ENCODE assay signal across 1 cellular context in the genomic region with DNA sequence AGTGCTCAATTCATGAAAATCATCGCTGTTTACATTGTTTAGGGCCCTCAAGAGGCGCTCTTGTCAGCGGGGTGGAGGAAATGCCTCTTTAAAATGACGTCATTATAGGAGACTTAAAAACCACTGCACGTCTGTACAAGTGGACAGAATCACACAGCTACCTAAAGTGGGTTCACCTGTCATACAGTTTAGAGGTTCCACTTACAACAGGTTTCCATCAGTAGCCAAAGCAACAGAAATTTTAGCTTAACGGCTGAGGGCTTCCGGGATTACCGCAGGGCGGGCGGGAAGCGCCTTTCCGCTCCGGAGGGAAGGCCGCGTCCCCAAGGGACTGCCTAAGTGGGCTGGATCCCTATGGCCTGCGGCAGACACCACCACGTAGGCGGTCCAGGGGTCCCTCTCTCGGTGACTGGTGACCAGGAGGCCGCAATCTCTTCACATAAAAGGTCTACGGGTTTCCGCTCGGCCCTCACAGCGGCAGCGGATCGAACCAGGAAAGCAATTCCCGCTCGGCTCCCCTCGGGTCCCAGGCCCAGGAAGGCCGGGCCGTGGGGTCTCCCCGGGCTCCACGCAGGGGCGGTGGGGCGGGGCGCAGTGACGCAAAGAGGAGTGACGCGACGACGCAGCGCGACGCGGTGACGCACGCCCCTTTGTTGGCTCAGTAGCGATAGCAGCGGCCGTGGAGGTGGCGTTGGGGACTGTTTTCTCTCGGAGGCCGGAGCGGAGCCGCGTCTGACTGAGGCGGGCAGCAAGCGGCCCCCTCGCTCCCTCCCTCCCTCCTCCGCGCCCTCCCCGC.
A peak's percentile ranks its signal among the peaks of the same experiment; 100 is the strongest.
TF ChIP-seq lines count a peak whose summit lies in the region.

A gene with protein sequence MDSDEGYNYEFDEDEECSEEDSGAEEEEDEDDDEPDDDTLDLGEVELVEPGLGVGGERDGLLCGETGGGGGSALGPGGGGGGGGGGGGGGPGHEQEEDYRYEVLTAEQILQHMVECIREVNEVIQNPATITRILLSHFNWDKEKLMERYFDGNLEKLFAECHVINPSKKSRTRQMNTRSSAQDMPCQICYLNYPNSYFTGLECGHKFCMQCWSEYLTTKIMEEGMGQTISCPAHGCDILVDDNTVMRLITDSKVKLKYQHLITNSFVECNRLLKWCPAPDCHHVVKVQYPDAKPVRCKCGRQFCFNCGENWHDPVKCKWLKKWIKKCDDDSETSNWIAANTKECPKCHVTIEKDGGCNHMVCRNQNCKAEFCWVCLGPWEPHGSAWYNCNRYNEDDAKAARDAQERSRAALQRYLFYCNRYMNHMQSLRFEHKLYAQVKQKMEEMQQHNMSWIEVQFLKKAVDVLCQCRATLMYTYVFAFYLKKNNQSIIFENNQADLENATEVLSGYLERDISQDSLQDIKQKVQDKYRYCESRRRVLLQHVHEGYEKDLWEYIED (plus strand): TSS at position 661 of the 796 bp plus-strand sequence. CDS start 310 bp downstream, outside the sequence.

TF ChIP-seq in HepG2, 621 proteins besides CTCF, POLR2A, EP300 and RAD21 (continued from another document and continues in another):
- TF ChIP-seq CREB3 (CRISPR knock-in tag; IDR thresholded peaks at IDR 0.05) (0 out of 2 replicates have a peak, but pooled peaks have one; percentile 87), ZEB1 (IDR thresholded peaks at IDR 0.05; ENCODE audit: insufficient replicate concordance, low read depth) (no peak), DDIT3 (CRISPR knock-in tag; IDR thresholded peaks at IDR 0.05) (no peak), ELF1 (CRISPR knock-in tag; IDR thresholded peaks at IDR 0.05) (peak; percentile 86), ATF7 (IDR thresholded peaks at IDR 0.05) (peak; percentile 100), ATF7 (CRISPR knock-in tag; IDR thresholded peaks at IDR 0.05) (peak; percentile 94), KDM6A (CRISPR knock-in tag; IDR thresholded peaks at IDR 0.05; ENCODE audit: low read depth) (no peak), ZNF44 (CRISPR knock-in tag; IDR thresholded peaks at IDR 0.05) (peak; percentile 88; the same call in 1 of the 2 replicates), REL (CRISPR knock-in tag; conservative IDR thresholded peaks at IDR 0.05) (peak; percentile 66; the same call in 1 of the 2 replicates), ZNF570 (CRISPR knock-in tag; IDR thresholded peaks at IDR 0.05; ENCODE audit: borderline replicate concordance) (no peak), NR2C2 (CRISPR knock-in tag; IDR thresholded peaks at IDR 0.05; ENCODE audit: borderline replicate concordance) (no peak), MIER3 (CRISPR knock-in tag; IDR thresholded peaks at IDR 0.05; ENCODE audit: borderline replicate concordance) (peak; percentile 79; the same call in 1 of the 2 replicates), TBP (CRISPR knock-in tag; IDR thresholded peaks at IDR 0.05) (0 out of 2 replicates have a peak, but pooled peaks have one; percentile 15), ZNF484 (CRISPR knock-in tag; IDR thresholded peaks at IDR 0.05; ENCODE audit: borderline replicate concordance, low read depth) (no peak), CHCHD3 (CRISPR knock-in tag; IDR thresholded peaks at IDR 0.05) (peak; percentile 53; the same call in 1 of the 2 replicates), ELF3 (CRISPR knock-in tag; IDR thresholded peaks at IDR 0.05) (peak; percentile 82), ZNF33B (CRISPR knock-in tag; IDR thresholded peaks at IDR 0.05) (peak; percentile 94; the same call in 1 of the 2 replicates), MAF1 (CRISPR knock-in tag; IDR thresholded peaks at IDR 0.05; ENCODE audit: borderline replicate concordance) (peak; percentile 55; the same call in 1 of the 2 replicates), ZNF768 (CRISPR knock-in tag; IDR thresholded peaks at IDR 0.05) (peak; percentile 48; the same call in 1 of the 2 replicates), RFX1 (IDR thresholded peaks at IDR 0.05) (peak; percentile 33), ZNF614 (CRISPR knock-in tag; IDR thresholded peaks at IDR 0.05; ENCODE audit: borderline replicate concordance) (peak; percentile 69), ZBTB21 (CRISPR knock-in tag; IDR thresholded peaks at IDR 0.05) (peak; percentile 86), ZNF576 (CRISPR knock-in tag; IDR thresholded peaks at IDR 0.05) (no peak), FOXM1 (CRISPR knock-in tag; IDR thresholded peaks at IDR 0.05) (no peak), NFE2L1 (CRISPR knock-in tag; IDR thresholded peaks at IDR 0.05; ENCODE audit: borderline replicate concordance) (peak; percentile 86; the same call in 1 of the 2 replicates), YEATS4 (CRISPR knock-in tag; IDR thresholded peaks at IDR 0.05; ENCODE audit: borderline replicate concordance) (peak; percentile 99), MLLT10 (CRISPR knock-in tag; IDR thresholded peaks at IDR 0.05) (no peak), AKAP8 (CRISPR knock-in tag; IDR thresholded peaks at IDR 0.05) (no peak), ZNF567 (CRISPR knock-in tag; IDR thresholded peaks at IDR 0.05; ENCODE audit: borderline replicate concordance) (peak; percentile 92; the same call in 1 of the 2 replicates), ZBTB3 (CRISPR knock-in tag; IDR thresholded peaks at IDR 0.05; ENCODE audit: borderline replicate concordance, low read depth) (no peak), TFDP2 (CRISPR knock-in tag; IDR thresholded peaks at IDR 0.05) (peak; percentile 86), PAWR (CRISPR knock-in tag; IDR thresholded peaks at IDR 0.05; ENCODE audit: borderline replicate concordance) (no peak), MAZ (IDR thresholded peaks at IDR 0.05; ENCODE audit: borderline replicate concordance, low read depth, low read length) (peak; percentile 74; the same call in 1 of the 2 replicates), MAZ (CRISPR knock-in tag; IDR thresholded peaks at IDR 0.05; ENCODE audit: low read depth) (peak; percentile 85), ZNF318 (CRISPR knock-in tag; IDR thresholded peaks at IDR 0.05) (no peak), KMT2B (CRISPR knock-in tag; IDR thresholded peaks at IDR 0.05) (peak; percentile 92), FIP1L1 (IDR thresholded peaks at IDR 0.05; ENCODE audit: borderline replicate concordance, insufficient read depth, low read depth, low read length) (no peak), MTF2 (CRISPR knock-in tag; IDR thresholded peaks at IDR 0.05; ENCODE audit: borderline replicate concordance) (0 out of 2 replicates have a peak, but pooled peaks have one; percentile 35), RFXANK (CRISPR knock-in tag; IDR thresholded peaks at IDR 0.05) (0 out of 2 replicates have a peak, but pooled peaks have one; percentile 71), PAX8 (CRISPR knock-in tag; IDR thresholded peaks at IDR 0.05; ENCODE audit: borderline replicate concordance) (no peak), NFRKB (IDR thresholded peaks at IDR 0.05) (no peak), ZUFSP (CRISPR knock-in tag; IDR thresholded peaks at IDR 0.05; ENCODE audit: borderline replicate concordance) (no peak), RXRB (CRISPR knock-in tag; IDR thresholded peaks at IDR 0.05; ENCODE audit: borderline replicate concordance) (peak; percentile 9; the same call in 1 of the 2 replicates)
- TF ChIP-seq, protein P1, sequence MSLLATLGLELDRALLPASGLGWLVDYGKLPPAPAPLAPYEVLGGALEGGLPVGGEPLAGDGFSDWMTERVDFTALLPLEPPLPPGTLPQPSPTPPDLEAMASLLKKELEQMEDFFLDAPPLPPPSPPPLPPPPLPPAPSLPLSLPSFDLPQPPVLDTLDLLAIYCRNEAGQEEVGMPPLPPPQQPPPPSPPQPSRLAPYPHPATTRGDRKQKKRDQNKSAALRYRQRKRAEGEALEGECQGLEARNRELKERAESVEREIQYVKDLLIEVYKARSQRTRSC (CRISPR knock-in tag; IDR thresholded peaks at IDR 0.05; ENCODE audit: low read depth): no peak
- TF ChIP-seq, protein P2, sequence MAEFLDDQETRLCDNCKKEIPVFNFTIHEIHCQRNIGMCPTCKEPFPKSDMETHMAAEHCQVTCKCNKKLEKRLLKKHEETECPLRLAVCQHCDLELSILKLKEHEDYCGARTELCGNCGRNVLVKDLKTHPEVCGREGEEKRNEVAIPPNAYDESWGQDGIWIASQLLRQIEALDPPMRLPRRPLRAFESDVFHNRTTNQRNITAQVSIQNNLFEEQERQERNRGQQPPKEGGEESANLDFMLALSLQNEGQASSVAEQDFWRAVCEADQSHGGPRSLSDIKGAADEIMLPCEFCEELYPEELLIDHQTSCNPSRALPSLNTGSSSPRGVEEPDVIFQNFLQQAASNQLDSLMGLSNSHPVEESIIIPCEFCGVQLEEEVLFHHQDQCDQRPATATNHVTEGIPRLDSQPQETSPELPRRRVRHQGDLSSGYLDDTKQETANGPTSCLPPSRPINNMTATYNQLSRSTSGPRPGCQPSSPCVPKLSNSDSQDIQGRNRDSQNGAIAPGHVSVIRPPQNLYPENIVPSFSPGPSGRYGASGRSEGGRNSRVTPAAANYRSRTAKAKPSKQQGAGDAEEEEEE (CRISPR knock-in tag; IDR thresholded peaks at IDR 0.05; ENCODE audit: borderline replicate concordance): no peak
